Comparison of ENCODE assay signal across 22 cellular contexts in the genomic region with DNA sequence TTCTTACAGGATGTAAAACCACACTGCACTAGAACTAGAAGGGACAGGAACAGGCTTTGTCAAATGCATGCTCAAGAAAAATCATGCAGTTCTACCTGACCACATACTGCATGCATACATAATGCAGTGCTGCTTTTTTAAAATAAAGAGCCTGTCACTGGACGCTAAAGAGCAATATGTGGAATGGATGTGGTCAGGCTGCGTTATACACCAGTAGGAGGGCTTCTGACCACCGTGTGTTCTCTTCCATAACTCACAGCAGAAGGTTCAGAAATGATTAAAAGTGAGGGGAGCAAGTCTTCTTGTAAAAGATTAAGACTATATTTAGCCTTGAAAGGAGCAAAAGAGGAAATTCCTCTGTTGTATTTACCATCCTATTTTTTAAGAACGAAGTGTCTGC.
"Had no signal": no experiment of that assay in that cellular context is flagged by ENCODE, and none has a peak within 500 bp of the region (broad histone marks: within the 10 kb centered on the region; RNA-seq: fewer than 3 reads in every experiment).

No MANE protein-coding gene starts in this region.

- H3K9me3 Mint-ChIP-seq: memory B cell, natural killer cell, neural crest cell, type B pancreatic cell had no signal

- H3K4me1 ChIP-seq: gastrocnemius medialis, pancreas, testis, tibial artery had no signal

- H3K4me1 Mint-ChIP-seq: neural crest cell had no signal

- H3K27me3 ChIP-seq: gastrocnemius medialis, neutrophil, pancreas, right lobe of liver, testis, tibial artery had no signal

- H3K27ac Mint-ChIP-seq: effector memory CD8-positive, alpha-beta T cell; memory B cell; natural killer cell; type B pancreatic cell had no signal

- H3K36me3 Mint-ChIP-seq: memory B cell, natural killer cell, type B pancreatic cell had no signal

- H3K4me3 Mint-ChIP-seq: effector memory CD8-positive, alpha-beta T cell; memory B cell; natural killer cell; neural crest cell; type B pancreatic cell had no signal

- H3K27ac ChIP-seq: gastrocnemius medialis, neutrophil, pancreas, right lobe of liver, testis, tibial artery had no signal

- H3K27me3 Mint-ChIP-seq: memory B cell had no signal

- H3K4me3 ChIP-seq: gastrocnemius medialis, lung, pancreas, right lobe of liver, testis, tibial artery had no signal

- H3K9me3 ChIP-seq: gastrocnemius medialis, neutrophil, pancreas, right lobe of liver, testis, tibial artery had no signal

- H3K36me3 ChIP-seq: gastrocnemius medialis, neutrophil, pancreas, right lobe of liver, tibial artery had no signal

- ATAC-seq: effector memory CD8-positive, alpha-beta T cell; gastrocnemius medialis; natural killer cell; pancreas; right lobe of liver; stimulated activated naive CD8-positive, alpha-beta T cell treated with anti-CD3 and anti-CD28 coated beads, Interleukin-15, Interleukin-2, amounts not matched to agents 100 U/mL and 50 U/mL, for 24 hours had no signal

- FAIRE-seq: kidney, pancreas, small intestine, urothelium cell line had no signal

- DNase-seq: cortex of kidney; effector memory CD8-positive, alpha-beta T cell; gastrocnemius medialis; head of caudate nucleus; kidney; natural killer cell; pancreas; right lobe of liver; small intestine; stimulated activated CD4-positive, alpha-beta T cell treated with anti-CD3 and anti-CD28 coated beads, Interleukin-15, amount 100 ng/mL, for 24 hours; stimulated activated CD4-positive, alpha-beta T cell treated with anti-CD3 and anti-CD28 coated beads, Interleukin-4, amount 100 ng/mL, for 1 hour; stimulated activated CD8-positive, alpha-beta memory T cell treated with anti-CD3 and anti-CD28 coated beads, Interleukin-4, amount 100 ng/mL, for 48 hours; stimulated activated naive CD8-positive, alpha-beta T cell treated with anti-CD3 and anti-CD28 coated beads, Interleukin-15, Interleukin-2, amounts not matched to agents 100 U/mL and 50 U/mL, for 24 hours; substantia nigra; testis; tibial artery had no signal
